18 cellular contexts compared by ENCODE assay signal in genomic region chr17:82854226-82854625, GRCh38. TPM values are rescaled to one million over a fixed set of nuclear protein-coding genes. Genes with fewer than 3 reads are reported as not detected.
DNase-seq lines count a peak whose midpoint lies in the region; TF ChIP-seq lines count a peak whose summit lies in the region.
"Had no signal": no experiment of that assay in that cellular context is flagged by ENCODE, and none has a peak within 500 bp of the region (broad histone marks: within the 10 kb centered on the region; RNA-seq: fewer than 3 reads in every experiment).

No MANE protein-coding gene starts in this region.

- H3K4me1 Mint-ChIP-seq in nephron progenitor cell: peaks cover 45% of the 10 kb centered on the region

- H3K4me1 ChIP-seq in cardiac muscle cell (ENCODE audit: low read depth) (peaks cover 13% of the 10 kb centered on the region), right atrium auricular region (no peaks in the 10 kb centered on the region)

- peaks cover 3% of the 10 kb centered on the region for H3K27me3 Mint-ChIP-seq in nephron progenitor cell (ENCODE audit: low read depth, poor library complexity)

- H3K36me3 ChIP-seq in cardiac muscle cell (no peaks in the 10 kb centered on the region), right atrium auricular region (no peaks in the 10 kb centered on the region)

- peak overlapping the region; percentile 40 for H3K27ac Mint-ChIP-seq in nephron progenitor cell
- H3K27ac Mint-ChIP-seq: CD8-positive, alpha-beta T cell had no signal

- DNase-seq in cardiac muscle cell (ENCODE audit: low read depth in 1 of 2, low spot score in 1 of 2): no peak
- DNase-seq in right atrium auricular region (ENCODE audit: low spot score): no peak
- no peak for DNase-seq in RWPE1 (ENCODE audit: low spot score)
- no peak for DNase-seq in nephron progenitor cell
- no peak for DNase-seq in activated CD8-positive, alpha-beta memory T cell treated with anti-CD3 and anti-CD28 coated beads, Interleukin-2, amount 50 U/mL, for 4 hours
- DNase-seq in NCI-H1694 treated with DMSO at 0.1 percent for 48 hours (lab: John Stamatoyannopoulos, UW): no peak
- DNase-seq in NCI-H446 (lab: John Stamatoyannopoulos, UW): no peak
- DNase-seq: Calu3; CD8-positive, alpha-beta T cell; KBM-7; NCI-H187; NCI-H2107; NCI-H524; NCI-H82; RPMI8226 had no signal

- H3K4me3 ChIP-seq in cardiac muscle cell (no peak overlapping the region), right atrium auricular region (no peak overlapping the region)
- H3K4me3 ChIP-seq: BLaER1 had no signal

- H3K9me3 ChIP-seq in cardiac muscle cell (ENCODE audit: low read depth) (no peaks in the 10 kb centered on the region), right atrium auricular region (no peaks in the 10 kb centered on the region)

- TF ChIP-seq CTCF in cardiac muscle cell (IDR thresholded peaks at IDR 0.05; ENCODE audit: low read depth, low read length) (no peak), right atrium auricular region (IDR thresholded peaks at IDR 0.05) (no peak), RWPE1 (conservative IDR thresholded peaks at IDR 0.05; ENCODE audit: low read depth) (no peak), nephron progenitor cell (IDR thresholded peaks at IDR 0.05) (no peak)

- CTCF ChIA-PET in RWPE1 (lab: Yijun Ruan, JAX): no interaction called here

- peaks cover 8% of the 10 kb centered on the region for H3K9me3 Mint-ChIP-seq in nephron progenitor cell
- H3K9me3 Mint-ChIP-seq: CD8-positive, alpha-beta T cell had no signal

- H3K27ac ChIP-seq in cardiac muscle cell: peak overlapping the region; percentile 55
- H3K27ac ChIP-seq in right atrium auricular region: no peak overlapping the region
- 0 out of 2 replicates have a peak overlapping the region, but pooled peaks have one; percentile 8 for H3K27ac ChIP-seq in RWPE1
- H3K27ac ChIP-seq: BLaER1 had no signal

- POLR2A ChIA-PET in RWPE1 (lab: Yijun Ruan, JAX; ENCODE audit: low non-redundant PET): no interaction called here

- H3K27me3 ChIP-seq in cardiac muscle cell (no peaks in the 10 kb centered on the region), right atrium auricular region (no peaks in the 10 kb centered on the region)
- H3K27me3 ChIP-seq: BLaER1 had no signal

- peaks cover 50% of the 10 kb centered on the region for H3K36me3 Mint-ChIP-seq in nephron progenitor cell (ENCODE audit: low read depth)

- no peak overlapping the region for H3K4me3 Mint-ChIP-seq in nephron progenitor cell
- H3K4me3 Mint-ChIP-seq: CD8-positive, alpha-beta T cell had no signal

RNA-seq across cellular contexts. Expression of gene ZNF750, which starts 14.4 kb away (rescaled TPM):
- total RNA-seq in cardiac muscle cell (0.07 TPM in 1 of 2 replicates, not detected in the other), right atrium auricular region (not detected)
- polyA plus RNA-seq in cardiac muscle cell: 0.14 and 0.49 TPM in 2 replicates
- total RNA-seq: A673; Calu3; CD8-positive, alpha-beta T cell; H4 had no signal

Comparison
In these comparisons a context has a peak if more than half of its experiments do, and no peak if none do; other contexts are left out.
1. H3K27ac ChIP-seq: peak in cardiac muscle cell (single experiment) and RWPE1 (single experiment); none in right atrium auricular region (0 of 2).